ENCODE assay signal across 15 cellular contexts in the genomic region with DNA sequence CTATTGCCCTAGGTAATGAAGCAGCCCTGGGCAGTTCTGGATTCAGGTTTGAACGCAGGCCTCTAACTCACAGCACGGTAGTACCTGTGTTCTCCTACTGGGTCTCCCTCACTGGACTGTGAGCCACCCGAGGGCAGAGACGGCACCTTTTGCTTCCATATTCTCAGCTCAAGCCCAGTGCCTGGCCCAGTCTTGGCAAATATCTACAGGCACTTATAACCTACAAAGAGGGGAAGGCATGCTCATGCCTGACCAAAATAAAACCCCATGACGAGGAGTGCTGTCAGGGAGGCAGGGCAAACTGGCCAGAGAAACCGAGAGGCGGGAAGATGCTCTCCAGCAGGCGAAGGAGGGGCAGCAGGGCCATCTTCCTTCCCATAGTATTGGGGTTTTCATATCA.
DNase-seq lines count a peak whose midpoint lies in the region; ATAC-seq and TF ChIP-seq lines count a peak whose summit lies in the region.
"Had no signal": no experiment of that assay in that cellular context is flagged by ENCODE, and none has a peak within 500 bp of the region (broad histone marks: within the 10 kb centered on the region; RNA-seq: fewer than 3 reads in every experiment).

No MANE protein-coding gene starts in this region.

- POLR2A ChIA-PET in OCI-LY7 (lab: Charles Lee) = no interaction called here

- CTCF ChIA-PET in OCI-LY7 (lab: Charles Lee; ENCODE audit: unreplicated experiment) = no interaction called here

- H3K4me1 ChIP-seq in heart right ventricle = peaks cover 0 to 74% (median 39%) of the 10 kb centered on the region in 9 donors
- H3K4me1 ChIP-seq in right atrium auricular region = peaks cover 0 to 44% of the 10 kb centered on the region in 2 donors
- H3K4me1 ChIP-seq in OCI-LY7 (ENCODE audit: insufficient read depth, low read length, poor library complexity, severe bottlenecking) = no peaks in the 10 kb centered on the region
- H3K4me1 ChIP-seq in lower lobe of right lung = no peaks in the 10 kb centered on the region
- H3K4me1 ChIP-seq: BLaER1 treated with 17β-estradiol and CSF1 and Interleukin-3, amounts not matched to agents 10 nM and 100 nM had no signal

- no peak overlapping the region for H3K4me3 ChIP-seq in heart right ventricle
- H3K4me3 ChIP-seq in right atrium auricular region = no peak overlapping the region
- no peak overlapping the region for H3K4me3 ChIP-seq in OCI-LY7 (ENCODE audit: low read depth, low read length, poor library complexity, severe bottlenecking)
- H3K4me3 ChIP-seq in lower lobe of right lung = no peak overlapping the region
- H3K4me3 ChIP-seq: BLaER1 treated with 17β-estradiol and CSF1 and Interleukin-3, amounts not matched to agents 10 nM and 100 nM; GM12878 had no signal

- no TSS peak for BruUV-seq in OCI-LY7 (replicated peaks; lab: Mats Ljungman, UMichigan)

- no peaks in the 10 kb centered on the region for H3K9me3 ChIP-seq in heart right ventricle
- no peaks in the 10 kb centered on the region for H3K9me3 ChIP-seq in right atrium auricular region
- no peaks in the 10 kb centered on the region for H3K9me3 ChIP-seq in OCI-LY7 (ENCODE audit: low read length)
- no peaks in the 10 kb centered on the region for H3K9me3 ChIP-seq in lower lobe of right lung
- H3K9me3 ChIP-seq: BLaER1 treated with 17β-estradiol and CSF1 and Interleukin-3, amounts not matched to agents 10 nM and 100 nM had no signal

- H3K9me2 ChIP-seq in OCI-LY7 (ENCODE audit: insufficient read depth, low read length) = no peaks in the 10 kb centered on the region

- H2AFZ ChIP-seq in OCI-LY7 (ENCODE audit: low read length) = no peak overlapping the region

- no peaks in the 10 kb centered on the region for H3K36me3 ChIP-seq in heart right ventricle
- no peaks in the 10 kb centered on the region for H3K36me3 ChIP-seq in right atrium auricular region
- H3K36me3 ChIP-seq in OCI-LY7 (ENCODE audit: insufficient read depth, low read length) = no peaks in the 10 kb centered on the region
- no peaks in the 10 kb centered on the region for H3K36me3 ChIP-seq in lower lobe of right lung
- H3K36me3 ChIP-seq: BLaER1 treated with 17β-estradiol and CSF1 and Interleukin-3, amounts not matched to agents 10 nM and 100 nM had no signal

- no peaks in the 10 kb centered on the region for H4K20me1 ChIP-seq in OCI-LY7 (ENCODE audit: insufficient read depth, low read length)

- ATAC-seq in Right ventricle myocardium inferior (peak; percentile 59), heart right ventricle (peak; percentile 39 to 78 (median 70)), lower lobe of right lung (no peak)
- ATAC-seq: CD8-positive, alpha-beta T cell; GM12878 had no signal

- intact Hi-C loops in Right ventricle myocardium inferior (cut with DNase I) (loop anchor here (5.0 kb wide), 1 partner anchor 295 kb away; no protein-coding TSS in a partner anchor), heart right ventricle (cut with DNase I) (loop anchor here in 1 of 10 donors (5.0 kb wide), 1 partner anchor 45 kb away; no protein-coding TSS in a partner anchor), OCI-LY7 (cut with micrococcal nuclease; ENCODE audit: unreplicated experiment) (no loop called here), lower lobe of right lung (cut with DNase I) (no loop called here)

- H3K27me3 ChIP-seq in heart right ventricle (no peaks in the 10 kb centered on the region), right atrium auricular region (no peaks in the 10 kb centered on the region), lower lobe of right lung (ENCODE audit: low read depth) (no peaks in the 10 kb centered on the region)
- H3K27me3 ChIP-seq: BLaER1 treated with 17β-estradiol and CSF1 and Interleukin-3, amounts not matched to agents 10 nM and 100 nM had no signal

- DNase-seq in Right ventricle myocardium inferior (ENCODE audit: missing footprints) (no peak), heart right ventricle (peak in 1 of 2 donors; percentile 13), right atrium auricular region (ENCODE audit: low spot score) (no peak), AML-193 (lab: John Stamatoyannopoulos, UW) (no peak), RKO (ENCODE audit: low spot score) (no peak), OCI-LY7 (ENCODE audit: low spot score) (no peak), lower lobe of right lung (no peak)
- DNase-seq: 8988T; Calu3; CD8-positive, alpha-beta T cell; DMS79 treated with DMSO at 0.1 percent for 48 hours; H9 had no signal

- H3K27ac ChIP-seq in angular gyrus (ENCODE audit: low read depth, low read length) (peak overlapping the region; percentile 38), heart right ventricle (peak overlapping the region in 6 of 10 donors; percentile 11 to 50 (median 24)), right atrium auricular region (peak overlapping the region; percentile 56 to 57), OCI-LY7 (ENCODE audit: low read depth, low read length, poor library complexity, severe bottlenecking) (no peak overlapping the region), lower lobe of right lung (no peak overlapping the region)
- H3K27ac ChIP-seq: BLaER1 treated with 17β-estradiol and CSF1 and Interleukin-3, amounts not matched to agents 10 nM and 100 nM had no signal

- H3K79me2 ChIP-seq in OCI-LY7 (ENCODE audit: insufficient read depth, low read depth, low read length) = no peaks in the 10 kb centered on the region

- 57 to 69% methylated on average over 8 of the region's 8 CpGs for WGBS in heart right ventricle, 2 donors

- no peak overlapping the region for H3K4me2 ChIP-seq in OCI-LY7 (ENCODE audit: low read length)
- H3K4me2 ChIP-seq: BLaER1 treated with 17β-estradiol and CSF1 and Interleukin-3, amounts not matched to agents 10 nM and 100 nM had no signal

- no peak for TF ChIP-seq CTCF in heart right ventricle (IDR thresholded peaks at IDR 0.05)
- TF ChIP-seq CTCF in right atrium auricular region (IDR thresholded peaks at IDR 0.05) = no peak
- no peak for TF ChIP-seq CTCF in OCI-LY7 (conservative IDR thresholded peaks at IDR 0.05; ENCODE audit: low read length)
- no peak for TF ChIP-seq CTCF in lower lobe of right lung (IDR thresholded peaks at IDR 0.05)

Comparison
In these comparisons a context has a peak if more than half of its experiments do, and no peak if none do; other contexts are left out.
1. H3K27ac ChIP-seq: peak in angular gyrus (single experiment), heart right ventricle (6 of 10) and right atrium auricular region (2 of 2); none in OCI-LY7 (single experiment) and lower lobe of right lung (single experiment).
2. ATAC-seq: peak in Right ventricle myocardium inferior (single experiment) and heart right ventricle (8 of 8); none in lower lobe of right lung (0 of 2).